20 cellular contexts compared by ENCODE assay signal in genomic region chr3:140406655-140407054, GRCh38.
DNase-seq lines count a peak whose midpoint lies in the region; ATAC-seq, FAIRE-seq and TF ChIP-seq lines count a peak whose summit lies in the region.
"Had no signal": no experiment of that assay in that cellular context is flagged by ENCODE, and none has a peak within 500 bp of the region (broad histone marks: within the 10 kb centered on the region; RNA-seq: fewer than 3 reads in every experiment).

No MANE protein-coding gene starts in this region.

- no peaks in the 10 kb centered on the region for H3K9me1 ChIP-seq in keratinocyte (ENCODE audit: control insufficient read depth, extremely low read depth, insufficient read depth, low read length)

- H3K27ac ChIP-seq in RWPE2 (ENCODE audit: poor library complexity, severe bottlenecking) (peak overlapping the region; percentile 72), keratinocyte (ENCODE audit: control insufficient read depth, insufficient read depth, low read length) (no peak overlapping the region), suprapubic skin (no peak overlapping the region)
- H3K27ac ChIP-seq: A549, Peyer's patch had no signal

- H3K9ac ChIP-seq in keratinocyte (ENCODE audit: control insufficient read depth, extremely low read depth, insufficient read depth, low read length), result no peak overlapping the region

- no peaks in the 10 kb centered on the region for H3K79me2 ChIP-seq in keratinocyte (ENCODE audit: control insufficient read depth, insufficient read depth, low read length)

- H4K20me1 ChIP-seq in keratinocyte (ENCODE audit: control insufficient read depth, extremely low read depth, insufficient read depth, low read length), result no peaks in the 10 kb centered on the region

- H3K9me3 ChIP-seq in RWPE2 (ENCODE audit: severe bottlenecking) (no peaks in the 10 kb centered on the region), keratinocyte (ENCODE audit: control insufficient read depth, low read depth, low read length) (no peaks in the 10 kb centered on the region), suprapubic skin (peaks cover 7% of the 10 kb centered on the region)
- H3K9me3 ChIP-seq: A549, Peyer's patch had no signal

- TF ChIP-seq POLR2A in suprapubic skin (IDR thresholded peaks at IDR 0.05), result no peak

- ATAC-seq in RWPE2 (ENCODE audit: low read depth) (peak; percentile 95), Right ventricle myocardium superior (ENCODE audit: poor library complexity) (no peak)
- ATAC-seq: A549, HCT116, Right ventricle myocardium inferior had no signal

- H2AFZ ChIP-seq in keratinocyte (ENCODE audit: control insufficient read depth, low read length), result no peak overlapping the region

- H3K4me1 ChIP-seq in RWPE2 (ENCODE audit: insufficient read depth, poor library complexity, severe bottlenecking) (peaks cover 15% of the 10 kb centered on the region), keratinocyte (ENCODE audit: control insufficient read depth, extremely low read depth, insufficient read depth, low read length) (peaks cover 12% of the 10 kb centered on the region), suprapubic skin (no peaks in the 10 kb centered on the region)
- H3K4me1 ChIP-seq: A549, Peyer's patch had no signal

- dilution Hi-C loops in keratinocyte (cut with MboI; ENCODE audit: extremely low pct_ligation_motif_present, low sequenced_read_pairs), result no loop called here

- H3K4me2 ChIP-seq in keratinocyte (ENCODE audit: control insufficient read depth, extremely low read depth, insufficient read depth, low read depth, low read length), result no peak overlapping the region
- H3K4me2 ChIP-seq: A549 had no signal

- H3K4me3 ChIP-seq in RWPE2 (ENCODE audit: severe bottlenecking) (no peak overlapping the region), keratinocyte (ENCODE audit: control insufficient read depth in 2 of 3, extremely low read depth in 1 of 3, insufficient read depth in 2 of 3, low read depth in 1 of 3, low read length in 3 of 3) (no peak overlapping the region), suprapubic skin (no peak overlapping the region)
- H3K4me3 ChIP-seq: A549, Peyer's patch had no signal

- DNase-seq in NCI-H1436 (lab: John Stamatoyannopoulos, UW) (peak; percentile 11), NCI-H1436 treated with DMSO at 0.1 percent for 48 hours (lab: John Stamatoyannopoulos, UW) (no peak), M059J (ENCODE audit: low read depth) (peak; percentile 57), RWPE2 (ENCODE audit: low spot score) (no peak), keratinocyte (ENCODE audit: low read depth, low spot score) (peak; percentile 53), HTR-8/SVneo (ENCODE audit: insufficient read length, low spot score) (no peak), suprapubic skin (ENCODE audit: low spot score in 2 of 2) (no peak), Right ventricle myocardium superior (no peak)
- DNase-seq: KG1, MV-4-11, NCI-H2029, NCI-H446, NCI-H748 treated with DMSO at 0.1 percent for 48 hours, Peyer's patch had no signal

- intact Hi-C loops in Right ventricle myocardium superior (cut with DNase I), result no loop called here

- TF ChIP-seq EP300 in suprapubic skin (IDR thresholded peaks at IDR 0.05), result no peak

- TF ChIP-seq CTCF in RWPE2 (IDR thresholded peaks at IDR 0.05; ENCODE audit: poor library complexity, severe bottlenecking), result no peak
- TF ChIP-seq CTCF in keratinocyte (optimal IDR thresholded peaks at IDR 0.05 in 1 of 3, IDR thresholded peaks at IDR 0.05 in 1 of 3, conservative IDR thresholded peaks at IDR 0.05 in 1 of 3; ENCODE audit: extremely low read depth in 1 of 3, insufficient read depth in 2 of 3, low read length in 3 of 3), result no peak
- no peak for TF ChIP-seq CTCF in suprapubic skin (IDR thresholded peaks at IDR 0.05)

- FAIRE-seq in keratinocyte (lab: Jason Lieb, UNC) (peak; percentile 89), HTR-8/SVneo (lab: Jason Lieb, UNC) (no peak)
- FAIRE-seq: A549, D721Med, GM19239, H1 had no signal

- H3K27me3 ChIP-seq in RWPE2 (ENCODE audit: insufficient read depth, poor library complexity, severe bottlenecking) (no peaks in the 10 kb centered on the region), keratinocyte (ENCODE audit: control insufficient read depth, extremely low read depth, insufficient read depth, low read length) (no peaks in the 10 kb centered on the region), suprapubic skin (no peaks in the 10 kb centered on the region)
- H3K27me3 ChIP-seq: Peyer's patch had no signal

- H3K36me3 ChIP-seq in RWPE2 (ENCODE audit: low read depth) (no peaks in the 10 kb centered on the region), keratinocyte (ENCODE audit: control insufficient read depth in 2 of 2, extremely low read depth in 1 of 2, insufficient read depth in 2 of 2, low read length in 2 of 2) (no peaks in the 10 kb centered on the region), suprapubic skin (no peaks in the 10 kb centered on the region)
- H3K36me3 ChIP-seq: Peyer's patch had no signal

Comparison
In these comparisons a context has a peak if more than half of its experiments do, and no peak if none do; other contexts are left out.
1. DNase-seq: peak in NCI-H1436 (single experiment), M059J (single experiment) and keratinocyte (single experiment); none in NCI-H1436 treated with DMSO at 0.1 percent for 48 hours (single experiment), RWPE2 (single experiment), HTR-8/SVneo (single experiment), suprapubic skin (0 of 2) and Right ventricle myocardium superior (single experiment).